In genomic region chr11:35058318-35058717, GRCh38 we compare ENCODE assay signal across 17 cellular contexts.
DNase-seq lines count a peak whose midpoint lies in the region; ATAC-seq and TF ChIP-seq lines count a peak whose summit lies in the region.
"Had no signal": no experiment of that assay in that cellular context is flagged by ENCODE, and none has a peak within 500 bp of the region (broad histone marks: within the 10 kb centered on the region; RNA-seq: fewer than 3 reads in every experiment).

No MANE protein-coding gene starts in this region.

- H3K4me1 Mint-ChIP-seq in activated T-helper 1 cell treated with anti-CD3 and anti-CD28 coated beads, Interleukin-12 subunit alpha, Interleukin-12 subunit beta, Interleukin-2, Interleukin-4 antibody, amounts not matched to agents 30 ng/mL and 10 ng/mL and 1 ng/mL, durations not matched to agents 14 hours and 24 hours and 36 hours (ENCODE audit: low read depth) = peaks cover 30% of the 10 kb centered on the region
- peaks cover 25 to 41% (median 38%) of the 10 kb centered on the region in 4 donors for H3K4me1 Mint-ChIP-seq in naive thymus-derived CD8-positive, alpha-beta T cell

- peak; percentile 49 to 72 for ATAC-seq in naive thymus-derived CD8-positive, alpha-beta T cell
- ATAC-seq: HCT116 had no signal

- intact Hi-C loops in activated T-helper 1 cell treated with anti-CD3 and anti-CD28 coated beads, Interleukin-12 subunit alpha, Interleukin-12 subunit beta, Interleukin-2, Interleukin-4 antibody, amounts not matched to agents 30 ng/mL and 10 ng/mL and 1 ng/mL, durations not matched to agents 14 hours and 24 hours and 36 hours (cut with micrococcal nuclease) = no loop called here
- intact Hi-C loops in vagina (cut with DNase I) = no loop called here
- intact Hi-C loops in ovary (cut with DNase I) = no loop called here

- H3K27ac Mint-ChIP-seq in activated T-helper 1 cell treated with anti-CD3 and anti-CD28 coated beads, Interleukin-12 subunit alpha, Interleukin-12 subunit beta, Interleukin-2, Interleukin-4 antibody, amounts not matched to agents 30 ng/mL and 10 ng/mL and 1 ng/mL, durations not matched to agents 14 hours and 24 hours and 36 hours = no peak overlapping the region
- H3K27ac Mint-ChIP-seq in naive thymus-derived CD8-positive, alpha-beta T cell = peak overlapping the region in 7 of 10 donors; percentile 26 to 93 (median 79)

- peak overlapping the region; percentile 8 for H3K4me3 Mint-ChIP-seq in activated T-helper 1 cell treated with anti-CD3 and anti-CD28 coated beads, Interleukin-12 subunit alpha, Interleukin-12 subunit beta, Interleukin-2, Interleukin-4 antibody, amounts not matched to agents 30 ng/mL and 10 ng/mL and 1 ng/mL, durations not matched to agents 14 hours and 24 hours and 36 hours
- peak overlapping the region in 4 of 10 donors; percentile 19 to 53 (median 36) for H3K4me3 Mint-ChIP-seq in naive thymus-derived CD8-positive, alpha-beta T cell

- H3K9ac ChIP-seq in MM.1S (ENCODE audit: low read length) = no peak overlapping the region
- H3K9ac ChIP-seq: parathyroid adenoma had no signal

- H4K20me1 ChIP-seq in DOHH2 (ENCODE audit: control insufficient read depth, insufficient read depth, low read depth, low read length) = no peaks in the 10 kb centered on the region
- H4K20me1 ChIP-seq in MM.1S (ENCODE audit: insufficient read depth, low read length) = no peaks in the 10 kb centered on the region

- peaks cover 25% of the 10 kb centered on the region for H3K4me1 ChIP-seq in DOHH2 (ENCODE audit: control insufficient read depth, low read length)
- peaks cover 17% of the 10 kb centered on the region for H3K4me1 ChIP-seq in MM.1S (ENCODE audit: low read length)
- H3K4me1 ChIP-seq in vagina = peaks cover 33% of the 10 kb centered on the region
- no peaks in the 10 kb centered on the region for H3K4me1 ChIP-seq in ovary (ENCODE audit: insufficient read depth)
- H3K4me1 ChIP-seq: parathyroid adenoma had no signal

- POLR2A ChIA-PET in naive thymus-derived CD8-positive, alpha-beta T cell (lab: Charles Lee) = interaction anchor here (0.9 to 3.2 kb wide), 8 partner anchors 8 to 88 kb away, joined by 3 to 13 read pairs (median 4); partner anchors contain the start of gene CD44

- H3K9me3 ChIP-seq in DOHH2 (ENCODE audit: control insufficient read depth, insufficient read depth, low read length) (peaks cover 17% of the 10 kb centered on the region), MM.1S (replicated peaks; ENCODE audit: insufficient read depth, low read length) (no peaks in the 10 kb centered on the region), vagina (no peaks in the 10 kb centered on the region), ovary (no peaks in the 10 kb centered on the region)
- H3K9me3 ChIP-seq: heart left ventricle had no signal

- H3K36me3 Mint-ChIP-seq in activated T-helper 1 cell treated with anti-CD3 and anti-CD28 coated beads, Interleukin-12 subunit alpha, Interleukin-12 subunit beta, Interleukin-2, Interleukin-4 antibody, amounts not matched to agents 30 ng/mL and 10 ng/mL and 1 ng/mL, durations not matched to agents 14 hours and 24 hours and 36 hours (ENCODE audit: low read depth) = peaks cover 10% of the 10 kb centered on the region
- H3K36me3 Mint-ChIP-seq in naive thymus-derived CD8-positive, alpha-beta T cell = no peaks in the 10 kb centered on the region

- no peaks in the 10 kb centered on the region for H3F3A ChIP-seq in DOHH2 (ENCODE audit: control insufficient read depth, insufficient read depth)
- H3F3A ChIP-seq in MM.1S (ENCODE audit: insufficient read depth, low read length) = no peaks in the 10 kb centered on the region

- TF ChIP-seq POLR2A in vagina (IDR thresholded peaks at IDR 0.05) = no peak
- TF ChIP-seq POLR2A in ovary (IDR thresholded peaks at IDR 0.05) = no peak

- peaks cover 28% of the 10 kb centered on the region for H3K9me3 Mint-ChIP-seq in activated T-helper 1 cell treated with anti-CD3 and anti-CD28 coated beads, Interleukin-12 subunit alpha, Interleukin-12 subunit beta, Interleukin-2, Interleukin-4 antibody, amounts not matched to agents 30 ng/mL and 10 ng/mL and 1 ng/mL, durations not matched to agents 14 hours and 24 hours and 36 hours
- peaks cover 0 to 14% (median 0%) of the 10 kb centered on the region in 9 donors for H3K9me3 Mint-ChIP-seq in naive thymus-derived CD8-positive, alpha-beta T cell

- no peaks in the 10 kb centered on the region for H3K9me2 ChIP-seq in DOHH2 (replicated peaks; ENCODE audit: control insufficient read depth, low read length)
- no peaks in the 10 kb centered on the region for H3K9me2 ChIP-seq in MM.1S (replicated peaks; ENCODE audit: insufficient read depth, low read length)

- H3K27me3 Mint-ChIP-seq in activated T-helper 1 cell treated with anti-CD3 and anti-CD28 coated beads, Interleukin-12 subunit alpha, Interleukin-12 subunit beta, Interleukin-2, Interleukin-4 antibody, amounts not matched to agents 30 ng/mL and 10 ng/mL and 1 ng/mL, durations not matched to agents 14 hours and 24 hours and 36 hours (ENCODE audit: insufficient read depth) = no peaks in the 10 kb centered on the region
- H3K27me3 Mint-ChIP-seq in naive thymus-derived CD8-positive, alpha-beta T cell = no peaks in the 10 kb centered on the region

- H3K4me2 ChIP-seq in DOHH2 (ENCODE audit: low read length) (no peak overlapping the region), MM.1S (ENCODE audit: low read depth, low read length) (no peak overlapping the region)

- no peak for DNase-seq in MM.1S
- no peak for DNase-seq in activated T-helper 1 cell treated with anti-CD3 and anti-CD28 coated beads, Interleukin-12 subunit alpha, Interleukin-12 subunit beta, Interleukin-2, Interleukin-4 antibody, amounts not matched to agents 30 ng/mL and 10 ng/mL and 1 ng/mL, durations not matched to agents 14 hours and 24 hours and 36 hours (ENCODE audit: low spot score)
- DNase-seq in naive thymus-derived CD8-positive, alpha-beta T cell = no peak
- DNase-seq in vagina (ENCODE audit: extremely low spot score in 2 of 2) = no peak
- DNase-seq in ovary = no peak
- no peak for DNase-seq in GDM1 (lab: John Stamatoyannopoulos, UW)
- no peak for DNase-seq in NCI-H2196 treated with DMSO at 0.1 percent for 48 hours (lab: John Stamatoyannopoulos, UW; ENCODE audit: unreplicated experiment)
- DNase-seq: EL, heart left ventricle, IMR-90, islet precursor cell, NCI-H524 treated with DMSO at 0.1 percent for 48 hours, small intestine had no signal

- H3K4me3 ChIP-seq in DOHH2 (ENCODE audit: low read length) (peak overlapping the region; percentile 64), MM.1S (ENCODE audit: low read length) (no peak overlapping the region), vagina (no peak overlapping the region), ovary (no peak overlapping the region)
- H3K4me3 ChIP-seq: coronary artery, heart left ventricle had no signal

- TF ChIP-seq EP300 in ovary (IDR thresholded peaks at IDR 0.05) = no peak

- H3K79me2 ChIP-seq in DOHH2 (ENCODE audit: control insufficient read depth, low read length) (no peaks in the 10 kb centered on the region), MM.1S (ENCODE audit: low read length) (no peaks in the 10 kb centered on the region)
- H3K79me2 ChIP-seq: parathyroid adenoma had no signal

- H3K36me3 ChIP-seq in DOHH2 (ENCODE audit: control insufficient read depth, low read length) (peaks cover 11% of the 10 kb centered on the region), MM.1S (replicated peaks; ENCODE audit: insufficient read depth, low read length) (no peaks in the 10 kb centered on the region), vagina (no peaks in the 10 kb centered on the region), ovary (no peaks in the 10 kb centered on the region)
- H3K36me3 ChIP-seq: heart left ventricle had no signal

- H2AFZ ChIP-seq in MM.1S (ENCODE audit: low read length) = no peak overlapping the region
- H2AFZ ChIP-seq: parathyroid adenoma had no signal

- no peak for TF ChIP-seq CTCF in DOHH2 (IDR thresholded peaks at IDR 0.05; ENCODE audit: low read depth, low read length, poor library complexity, severe bottlenecking)
- no peak for TF ChIP-seq CTCF in MM.1S (IDR thresholded peaks at IDR 0.05; ENCODE audit: low read length)
- no peak for TF ChIP-seq CTCF in vagina (IDR thresholded peaks at IDR 0.05)
- TF ChIP-seq CTCF in ovary (IDR thresholded peaks at IDR 0.05) = no peak

- H3K27ac ChIP-seq in DOHH2 (ENCODE audit: low read depth, low read length) = no peak overlapping the region; the same call in 1 of the 2 replicates
- peak overlapping the region; percentile 16; the same call in 1 of the 2 replicates for H3K27ac ChIP-seq in MM.1S (ENCODE audit: low read length)
- H3K27ac ChIP-seq in vagina = no peak overlapping the region
- H3K27ac ChIP-seq in ovary = no peak overlapping the region
- H3K27ac ChIP-seq: coronary artery, parathyroid adenoma had no signal

- H3K27me3 ChIP-seq in DOHH2 (ENCODE audit: control insufficient read depth, low read length) (no peaks in the 10 kb centered on the region), MM.1S (replicated peaks; ENCODE audit: insufficient read depth, low read length) (no peaks in the 10 kb centered on the region), vagina (no peaks in the 10 kb centered on the region), ovary (no peaks in the 10 kb centered on the region)
- H3K27me3 ChIP-seq: heart left ventricle had no signal
